Comparison of ENCODE assay signal across 1 cellular context in the genomic region with DNA sequence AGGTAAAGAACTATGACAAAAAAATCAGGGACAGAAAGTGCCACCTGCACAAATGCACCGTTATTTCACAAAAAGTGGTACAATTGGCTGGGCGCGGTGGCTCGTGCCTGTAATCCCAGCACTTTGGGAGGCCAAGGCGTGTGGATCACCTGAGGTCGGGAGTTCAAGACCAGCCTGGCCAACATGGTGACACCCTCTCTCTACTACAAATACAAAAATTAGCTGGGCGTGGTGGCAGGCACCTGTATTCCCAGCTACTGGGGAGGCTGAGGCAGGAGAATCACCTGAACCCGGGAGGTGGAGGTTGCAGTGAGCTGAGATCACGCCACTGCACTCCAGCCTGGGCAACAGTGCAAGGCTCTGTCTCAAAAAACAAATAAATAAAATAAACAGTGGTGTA.
TF ChIP-seq lines count a peak whose summit lies in the region.

No MANE protein-coding gene starts in this region.

TF ChIP-seq in liver, 16 proteins besides CTCF, POLR2A, EP300 and RAD21:
- TF ChIP-seq HNF4A (conservative IDR thresholded peaks at IDR 0.05): peak in 1 of 2 donors; percentile 3
